In the genomic region with DNA sequence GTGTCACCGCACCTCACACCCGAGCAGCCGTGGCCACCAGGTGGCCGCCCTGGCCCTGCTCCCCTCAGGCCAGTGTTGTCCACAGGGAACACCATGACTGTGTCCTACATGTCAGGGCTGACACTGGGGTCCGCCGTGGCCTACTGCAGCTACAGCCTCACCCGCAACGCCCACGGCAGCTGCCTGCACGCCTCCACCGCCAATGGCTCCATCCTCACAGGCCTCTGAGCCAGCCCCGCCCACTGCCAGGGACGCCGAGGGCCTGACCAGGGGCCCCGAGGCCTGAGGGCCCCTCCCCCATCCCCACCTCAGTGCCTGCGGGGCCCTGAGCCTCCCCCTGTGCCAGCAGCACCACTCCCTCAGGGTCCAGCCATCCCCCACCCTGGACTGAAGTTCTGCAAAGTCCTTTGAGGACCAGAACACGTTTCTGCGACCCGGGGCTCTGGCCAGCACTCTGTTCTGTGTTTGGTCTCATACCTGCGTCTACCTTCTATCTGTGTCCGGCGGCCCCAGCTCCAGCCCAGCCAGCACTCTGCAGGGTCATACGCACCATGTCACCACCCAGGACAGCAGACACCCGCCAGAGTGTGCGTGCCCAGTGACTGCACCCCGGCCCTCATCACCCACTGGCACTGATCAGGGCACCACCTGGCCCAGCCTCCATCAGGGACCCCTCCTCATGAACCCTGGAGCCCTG, we compare ENCODE assay signal across 7 cellular contexts.
DNase-seq lines count a peak whose midpoint lies in the region; ATAC-seq and TF ChIP-seq lines count a peak whose summit lies in the region.
"Not testable (repeated sequence)": the region's sequence is repeated elsewhere in the genome, so short reads cannot be mapped to it uniquely, and the experiment has no call there.

No MANE protein-coding gene starts in this region.

- DNase-seq in right cardiac atrium (peak in 1 of 3 donors; percentile 58), lower lobe of right lung (peak; percentile 24), posterior vena cava (ENCODE audit: low spot score) (peak; percentile 79), upper lobe of left lung (peak in 1 of 2 donors; percentile 79)

- not testable (repeated sequence) for H3K36me3 Mint-ChIP-seq in stimulated activated memory B cell treated with anti-CD40 and anti-IgM and Interleukin-4, amounts not matched to agents 10 μg/mL and 1 μg/mL and 100 μg/mL, for 72 hours

- not testable (repeated sequence) for H3K4me1 Mint-ChIP-seq in stimulated activated memory B cell treated with anti-CD40 and anti-IgM and Interleukin-4, amounts not matched to agents 10 μg/mL and 1 μg/mL and 100 μg/mL, for 72 hours

- TF ChIP-seq CTCF in lower lobe of right lung (IDR thresholded peaks at IDR 0.05); upper lobe of left lung (IDR thresholded peaks at IDR 0.05): not testable (repeated sequence)

- not testable (repeated sequence) for H3K9me3 ChIP-seq in right cardiac atrium (ENCODE audit: control insufficient read depth, low read length); lower lobe of right lung
- H3K9me3 ChIP-seq in upper lobe of left lung = peaks cover 0 to 32% (median under 1%) of the 10 kb centered on the region in 4 donors

- H3K36me3 ChIP-seq in lower lobe of right lung, upper lobe of left lung: not testable (repeated sequence)

- not testable (repeated sequence) for H3K27ac ChIP-seq in right cardiac atrium (ENCODE audit: low read length); lower lobe of right lung; upper lobe of left lung

- not testable (repeated sequence) for H3K27ac Mint-ChIP-seq in stimulated activated memory B cell treated with anti-CD40 and anti-IgM and Interleukin-4, amounts not matched to agents 10 μg/mL and 1 μg/mL and 100 μg/mL, for 72 hours

- not testable (repeated sequence) for H3K4me3 Mint-ChIP-seq in stimulated activated memory B cell treated with anti-CD40 and anti-IgM and Interleukin-4, amounts not matched to agents 10 μg/mL and 1 μg/mL and 100 μg/mL, for 72 hours

- intact Hi-C loops in right cardiac atrium (cut with DNase I); lower lobe of right lung (cut with DNase I); posterior vena cava (cut with DNase I): not testable (repeated sequence)

- H3K27me3 Mint-ChIP-seq in stimulated activated memory B cell treated with anti-CD40 and anti-IgM and Interleukin-4, amounts not matched to agents 10 μg/mL and 1 μg/mL and 100 μg/mL, for 72 hours = not testable (repeated sequence)

- TF ChIP-seq EP300 in upper lobe of left lung (IDR thresholded peaks at IDR 0.05) = not testable (repeated sequence)

- H3K4me1 ChIP-seq in right cardiac atrium (ENCODE audit: control insufficient read depth, insufficient read depth, low read length); lower lobe of right lung; upper lobe of left lung: not testable (repeated sequence)

- H3K4me3 ChIP-seq in right cardiac atrium (ENCODE audit: low read length); lower lobe of right lung; upper lobe of left lung: not testable (repeated sequence)

- ATAC-seq in SK-N-SH treated with all-trans-retinoic acid at 6 μM for 48 hours = peak; percentile 29; the same call in 1 of the 3 replicates
- peak; percentile 22 for ATAC-seq in esophagus mucosa
- peak; percentile 10 to 19 for ATAC-seq in right cardiac atrium
- ATAC-seq in lower lobe of right lung = peak; percentile 9 to 36
- peak; percentile 9 for ATAC-seq in stimulated activated memory B cell treated with anti-CD40 and anti-IgM and Interleukin-4, amounts not matched to agents 10 μg/mL and 1 μg/mL and 100 μg/mL, for 72 hours
- peak; percentile 20 to 25 for ATAC-seq in upper lobe of left lung (ENCODE audit: low FRiP score in 2 of 2)

- H3K9me3 Mint-ChIP-seq in stimulated activated memory B cell treated with anti-CD40 and anti-IgM and Interleukin-4, amounts not matched to agents 10 μg/mL and 1 μg/mL and 100 μg/mL, for 72 hours = not testable (repeated sequence)

- TF ChIP-seq POLR2A in upper lobe of left lung (IDR thresholded peaks at IDR 0.05) = not testable (repeated sequence)

- not testable (repeated sequence) for H3K27me3 ChIP-seq in right cardiac atrium (ENCODE audit: control insufficient read depth, insufficient read depth); lower lobe of right lung (ENCODE audit: low read depth); upper lobe of left lung

- WGBS in right cardiac atrium = 89% methylated on average over 25 of the region's 26 CpGs
- 86% methylated on average over 10 of the region's 26 CpGs; no CpG with 5 or more reads in 1 of the 2 donors for WGBS in upper lobe of left lung, 2 donors
